ENCODE assay signal across 36 cellular contexts in the genomic region with DNA sequence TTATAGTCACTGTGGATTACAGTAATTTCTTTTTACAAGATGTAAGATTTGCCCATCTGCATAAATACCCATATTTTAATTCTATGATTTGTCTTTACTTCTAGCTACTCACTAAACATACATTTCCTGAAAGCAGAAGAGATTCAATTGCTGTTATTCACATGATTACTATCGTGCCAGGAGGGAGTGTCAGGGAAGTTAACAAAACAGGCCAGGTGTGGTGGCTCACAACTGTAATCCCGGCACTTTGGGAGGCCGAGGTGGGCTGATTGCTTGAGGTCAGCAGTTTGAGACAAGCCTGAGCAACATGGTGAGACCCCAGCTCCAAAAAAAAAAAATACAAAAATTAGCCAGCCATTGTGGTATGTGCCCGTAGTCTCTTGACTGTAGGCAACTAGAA.
"Had no signal": no experiment of that assay in that cellular context is flagged by ENCODE, and none has a peak within 500 bp of the region (broad histone marks: within the 10 kb centered on the region; RNA-seq: fewer than 3 reads in every experiment).

No MANE protein-coding gene starts in this region.

- H3K4me2 ChIP-seq: PC-9 had no signal

- H3K36me3 Mint-ChIP-seq: activated naive CD4-positive, alpha-beta T cell treated with anti-CD3 and anti-CD28 coated beads, Interleukin-2, amount 50 U/mL, for 24 hours; activated naive CD8-positive, alpha-beta T cell treated with anti-CD3 and anti-CD28 coated beads, Interleukin-2, amount 10 ng/mL, durations not matched to agents 7 days and 5 days had no signal

- ATAC-seq: activated CD8-positive, alpha-beta T cell treated with anti-CD3 and anti-CD28 coated beads, Interleukin-2, amount 10 ng/mL, durations not matched to agents 7 days and 5 days; Right ventricle myocardium inferior; SK-N-SH treated with all-trans-retinoic acid at 6 μM for 48 hours; T-cell had no signal

- H3K27me3 ChIP-seq: ascending aorta, MG63 had no signal

- H3K27ac ChIP-seq: ascending aorta, PC-9, RWPE1, WERI-Rb-1 had no signal

- H3K4me3 Mint-ChIP-seq: activated CD4-positive, alpha-beta T cell treated with anti-CD3 and anti-CD28 coated beads, Interleukin-2, amount 10 ng/mL, durations not matched to agents 24 days and 14 days; activated CD8-positive, alpha-beta T cell treated with anti-CD3 and anti-CD28 coated beads, Interleukin-2, amount 10 ng/mL, durations not matched to agents 7 days and 5 days; activated naive CD4-positive, alpha-beta T cell treated with anti-CD3 and anti-CD28 coated beads, Interleukin-2, amount 50 U/mL, for 24 hours; activated naive CD8-positive, alpha-beta T cell treated with anti-CD3 and anti-CD28 coated beads, Interleukin-2, amount 10 ng/mL, durations not matched to agents 7 days and 5 days; activated T-cell treated with anti-CD3 and anti-CD28 coated beads, Interleukin-2, amount 50 U/mL, for 24 hours; T-cell had no signal

- H3K4me1 ChIP-seq: ascending aorta had no signal

- H2AFZ ChIP-seq: PC-9 had no signal

- H3K27me3 Mint-ChIP-seq: activated CD4-positive, alpha-beta T cell treated with anti-CD3 and anti-CD28 coated beads, Interleukin-2, amount 10 ng/mL, durations not matched to agents 24 days and 14 days; activated naive CD4-positive, alpha-beta T cell treated with anti-CD3 and anti-CD28 coated beads, Interleukin-2, amount 50 U/mL, for 24 hours; activated naive CD8-positive, alpha-beta T cell treated with anti-CD3 and anti-CD28 coated beads, Interleukin-2, amount 10 ng/mL, durations not matched to agents 7 days and 5 days; activated T-cell treated with anti-CD3 and anti-CD28 coated beads, Interleukin-2, amount 50 U/mL, for 24 hours; T-cell had no signal

- H3K9me3 ChIP-seq: ascending aorta, MG63 had no signal

- H3K9me3 Mint-ChIP-seq: activated CD4-positive, alpha-beta T cell treated with anti-CD3 and anti-CD28 coated beads, Interleukin-2, amount 10 ng/mL, durations not matched to agents 24 days and 14 days; activated naive CD4-positive, alpha-beta T cell treated with anti-CD3 and anti-CD28 coated beads, Interleukin-2, amount 50 U/mL, for 24 hours; activated naive CD8-positive, alpha-beta T cell treated with anti-CD3 and anti-CD28 coated beads, Interleukin-2, amount 10 ng/mL, durations not matched to agents 7 days and 5 days; activated T-cell treated with anti-CD3 and anti-CD28 coated beads, Interleukin-2, amount 50 U/mL, for 24 hours; activated T-helper 2 cell treated with anti-CD3 and anti-CD28 coated beads, Interferon-gamma antibody, Interleukin-2, Interleukin-4, amounts not matched to agents 10 μg/mL and 5 μg/mL and 100 μg/mL, durations not matched to agents 14 hours and 24 hours and 36 hours; T-cell had no signal

- H3K4me1 Mint-ChIP-seq: activated CD4-positive, alpha-beta T cell treated with anti-CD3 and anti-CD28 coated beads, Interleukin-2, amount 10 ng/mL, durations not matched to agents 24 days and 14 days had no signal

- DNase-seq: activated CD4-positive, alpha-beta T cell treated with anti-CD3 and anti-CD28 coated beads for 1 hour; activated CD4-positive, alpha-beta T cell treated with anti-CD3 and anti-CD28 coated beads, Interleukin-2, amount 10 ng/mL, durations not matched to agents 24 days and 14 days; activated CD4-positive, alpha-beta T cell treated with anti-CD3 and anti-CD28 coated beads, Interleukin-2, amount 50 U/mL, for 48 hours; activated CD4-positive, CD25-positive, alpha-beta regulatory T cell; activated CD8-positive, alpha-beta T cell treated with anti-CD3 and anti-CD28 coated beads, Interleukin-2, amount 10 ng/mL, durations not matched to agents 7 days and 5 days; activated gamma-delta T cell; activated naive CD4-positive, alpha-beta T cell treated with Interleukin-2 at 50 U/mL for 16 hours; activated naive CD8-positive, alpha-beta T cell treated with anti-CD3 and anti-CD28 coated beads, Interleukin-2, amount 10 ng/mL, durations not matched to agents 7 days and 5 days; activated T-cell treated with anti-CD3 and anti-CD28 coated beads, Interleukin-2, amount 50 U/mL, for 24 hours; amygdala; Kasumi-1; KBM-7; MG63; MV-4-11; NCI-H1092 treated with DMSO at 0.1 percent for 48 hours; NCI-H1417; NCI-H146; NCI-H187; NCI-H2107; NCI-H2171; NCI-H510A; NCI-H526; NCI-H748 treated with DMSO at 0.1 percent for 48 hours; NK-92 treated with Interleukin-12 subunit alpha and Interleukin-12 subunit beta, amount 100 ng/mL, for 24 hours; PC-9; SIG-M5; T-cell; T-helper 2 cell; T1000; WERI-Rb-1 had no signal

- H3K4me3 ChIP-seq: ascending aorta, MG63, PC-9 had no signal

- H3K27ac Mint-ChIP-seq: activated CD4-positive, alpha-beta T cell treated with anti-CD3 and anti-CD28 coated beads, Interleukin-2, amount 10 ng/mL, durations not matched to agents 24 days and 14 days; activated CD8-positive, alpha-beta T cell treated with anti-CD3 and anti-CD28 coated beads, Interleukin-2, amount 10 ng/mL, durations not matched to agents 7 days and 5 days; activated naive CD4-positive, alpha-beta T cell treated with anti-CD3 and anti-CD28 coated beads, Interleukin-2, amount 50 U/mL, for 24 hours; activated naive CD8-positive, alpha-beta T cell treated with anti-CD3 and anti-CD28 coated beads, Interleukin-2, amount 10 ng/mL, durations not matched to agents 7 days and 5 days; activated T-cell treated with anti-CD3 and anti-CD28 coated beads, Interleukin-2, amount 50 U/mL, for 24 hours; activated T-helper 2 cell treated with anti-CD3 and anti-CD28 coated beads, Interferon-gamma antibody, Interleukin-2, Interleukin-4, amounts not matched to agents 10 μg/mL and 5 μg/mL and 100 μg/mL, durations not matched to agents 14 hours and 24 hours and 36 hours; T-cell had no signal

- H3K36me3 ChIP-seq: ascending aorta, MG63, WERI-Rb-1 had no signal
